30 cellular contexts compared by ENCODE assay signal in genomic region chr1:212460376-212460775, GRCh38.
"Had no signal": no experiment of that assay in that cellular context is flagged by ENCODE, and none has a peak within 500 bp of the region (broad histone marks: within the 10 kb centered on the region; RNA-seq: fewer than 3 reads in every experiment).

No MANE protein-coding gene starts in this region.

- H3K36me3 ChIP-seq: esophagus muscularis mucosa, heart right ventricle, left ventricle myocardium inferior, ovary, prostate gland, thoracic aorta had no signal

- H3K4me2 ChIP-seq: SK-N-SH had no signal

- H3K4me3 ChIP-seq: esophagus muscularis mucosa, heart right ventricle, left ventricle myocardium inferior, ovary, prostate gland, thoracic aorta had no signal

- H3K27me3 ChIP-seq: esophagus muscularis mucosa, heart right ventricle, ovary had no signal

- H3K27ac ChIP-seq: esophagus muscularis mucosa, heart right ventricle, left ventricle myocardium inferior, ovary, prostate gland, thoracic aorta had no signal

- DNase-seq: activated CD4-positive, alpha-beta memory T cell treated with anti-CD3 and anti-CD28 coated beads for 36 hours; activated CD4-positive, alpha-beta T cell treated with anti-CD3 and anti-CD28 coated beads, Interleukin-2, amount 10 ng/mL, durations not matched to agents 24 days and 14 days; activated CD4-positive, CD25-positive, alpha-beta regulatory T cell treated with anti-CD3 and anti-CD28 coated beads, Interleukin-2, amount 50 U/mL, for 72 hours; activated CD8-positive, alpha-beta memory T cell treated with anti-CD3 and anti-CD28 coated beads, Interleukin-2, amount 50 U/mL, for 4 hours; activated gamma-delta T cell treated with Interleukin-2 at 50 U/mL for 16 hours; activated naive CD4-positive, alpha-beta T cell treated with anti-CD3 and anti-CD28 coated beads, Interleukin-2, amount 50 U/mL, for 16 hours; activated T-cell treated with anti-CD3 and anti-CD28 coated beads, Interleukin-2, amount 50 U/mL, for 1 hour; cerebellar nuclear complex; cortex of kidney; heart right ventricle; kidney glomerular epithelial cell; left ventricle myocardium inferior; mammary epithelial cell; naive B cell; nephron progenitor cell; ovary; retina; SK-N-SH; small intestine; stimulated activated CD4-positive, alpha-beta T cell treated with anti-CD3 and anti-CD28 coated beads, Interleukin-1b, Interleukin-23, amount 100 ng/mL, for 48 hours; stimulated activated CD4-positive, alpha-beta T cell treated with anti-CD3 and anti-CD28 coated beads, Interleukin-4, amount 100 ng/mL, for 4 hours; stimulated activated CD8-positive, alpha-beta memory T cell treated with anti-CD3 and anti-CD28 coated beads, Interleukin-4, amount 100 ng/mL, for 48 hours; stimulated activated naive CD4-positive, alpha-beta T cell; SW 1271; T-helper 17 cell; T1000; trophoblast cell had no signal

- H3K4me1 ChIP-seq: prostate gland had no signal

- H3K9ac ChIP-seq: SK-N-SH had no signal

- H3K9me3 ChIP-seq: esophagus muscularis mucosa, ovary, prostate gland, SK-N-SH, thoracic aorta had no signal
